In genomic region chr14:90060312-90060964, GRCh38 we compare ENCODE assay signal across 7 cellular contexts. TPM values are rescaled to one million over a fixed set of nuclear protein-coding genes. Genes with fewer than 3 reads are reported as not detected.
DNase-seq lines count a peak whose midpoint lies in the region; ATAC-seq, FAIRE-seq and TF ChIP-seq lines count a peak whose summit lies in the region.

No MANE protein-coding gene starts in this region.

- POLR2A ChIA-PET in activated CD4-positive, alpha-beta memory T cell treated with anti-CD3 and anti-CD28 coated beads, Interleukin-2, amount 10 ng/mL, durations not matched to agents 7 days and 5 days (lab: Charles Lee) = interaction anchor here (1.3 kb wide), 1 partner anchor 196 kb away, joined by 3 read pairs; the partner anchor contains the start of gene PSMC1

- peak; percentile 53 for TF ChIP-seq CTCF in epithelial cell of proximal tubule (conservative IDR thresholded peaks at IDR 0.05; ENCODE audit: low read depth, low read length)

- H3K4me3 ChIP-seq in epithelial cell of proximal tubule (ENCODE audit: low read depth, low read length) = peak overlapping the region; percentile 48

- peaks cover 2% of the 10 kb centered on the region for H3K36me3 Mint-ChIP-seq in activated CD4-positive, alpha-beta memory T cell treated with anti-CD3 and anti-CD28 coated beads, Interleukin-2, amount 10 ng/mL, durations not matched to agents 7 days and 5 days (ENCODE audit: low read depth)

- peaks cover 26% of the 10 kb centered on the region for H3K4me1 Mint-ChIP-seq in activated CD4-positive, alpha-beta memory T cell treated with anti-CD3 and anti-CD28 coated beads, Interleukin-2, amount 10 ng/mL, durations not matched to agents 7 days and 5 days

- H3K4me3 Mint-ChIP-seq in activated CD4-positive, alpha-beta memory T cell treated with anti-CD3 and anti-CD28 coated beads, Interleukin-2, amount 10 ng/mL, durations not matched to agents 7 days and 5 days = peak overlapping the region; percentile 64

- CTCF ChIA-PET in activated CD4-positive, alpha-beta memory T cell treated with anti-CD3 and anti-CD28 coated beads, Interleukin-2, amount 10 ng/mL, durations not matched to agents 7 days and 5 days (lab: Charles Lee) = interaction anchor here (0.9 to 1.4 kb wide), 2 partner anchors 69 to 88 kb away, joined by 4 to 9 read pairs; no protein-coding TSS in a partner anchor

- H3K9me3 Mint-ChIP-seq in activated CD4-positive, alpha-beta memory T cell treated with anti-CD3 and anti-CD28 coated beads, Interleukin-2, amount 10 ng/mL, durations not matched to agents 7 days and 5 days = no peaks in the 10 kb centered on the region

- peaks cover 66% of the 10 kb centered on the region for H3K27me3 Mint-ChIP-seq in activated CD4-positive, alpha-beta memory T cell treated with anti-CD3 and anti-CD28 coated beads, Interleukin-2, amount 10 ng/mL, durations not matched to agents 7 days and 5 days

- DNase-seq in GM12891 (ENCODE audit: insufficient read length, low spot score) = peak; percentile 67
- peak; percentile 84 for DNase-seq in NCI-H1694 (lab: John Stamatoyannopoulos, UW)
- peak; percentile 55 for DNase-seq in activated CD4-positive, alpha-beta memory T cell treated with anti-CD3 and anti-CD28 coated beads, Interleukin-2, amount 10 ng/mL, durations not matched to agents 7 days and 5 days
- DNase-seq in epithelial cell of proximal tubule (ENCODE audit: low read depth) = no peak
- DNase-seq in mucosa of gallbladder (ENCODE audit: low spot score) = peak; percentile 19
- DNase-seq in stimulated activated CD8-positive, alpha-beta memory T cell treated with anti-CD3 and anti-CD28 coated beads, Interleukin-7, amount 100 ng/mL, for 24 hours (ENCODE audit: low read depth) = peak; percentile 14

- peak; percentile 58 for ATAC-seq in HG02623 (IDR thresholded peaks at IDR 0.05; ENCODE audit: unreplicated experiment)

- peak; percentile 65 for FAIRE-seq in GM12891 (lab: Jason Lieb, UNC)

- TF ChIP-seq POLR2A in GM12891 (IDR thresholded peaks at IDR 0.05; ENCODE audit: low read depth, low read length) = no peak

- no peak overlapping the region for H3K27ac Mint-ChIP-seq in activated CD4-positive, alpha-beta memory T cell treated with anti-CD3 and anti-CD28 coated beads, Interleukin-2, amount 10 ng/mL, durations not matched to agents 7 days and 5 days

TF ChIP-seq in GM12891, 5 proteins besides CTCF, POLR2A, EP300 and RAD21:
- no peak for TF ChIP-seq SPI1 (IDR thresholded peaks at IDR 0.05; ENCODE audit: low read depth, low read length)
- TF ChIP-seq POU2F2 (IDR thresholded peaks at IDR 0.05; ENCODE audit: low read depth, low read length) = no peak
- TF ChIP-seq PAX5 (IDR thresholded peaks at IDR 0.05; ENCODE audit: insufficient read depth, low read length, severe bottlenecking) = no peak
- TF ChIP-seq TAF1 (IDR thresholded peaks at IDR 0.05; ENCODE audit: low read depth, low read length) = no peak
- TF ChIP-seq POLR2AphosphoS5 (IDR thresholded peaks at IDR 0.05; ENCODE audit: low read depth, low read length) = no peak

RNA-seq across cellular contexts. Expression of gene KCNK13, which starts 1.4 kb away (rescaled TPM):
- polyA plus RNA-seq in GM12891 (2012; ENCODE audit: low read depth, missing spikeins) = not detected
- under 1 TPM; 0.18 to 0.28 TPM for total RNA-seq in activated CD4-positive, alpha-beta memory T cell treated with anti-CD3 and anti-CD28 coated beads, Interleukin-2, amount 10 ng/mL, durations not matched to agents 7 days and 5 days
- 0.12 and 0.22 TPM in 2 replicates for total RNA-seq in epithelial cell of proximal tubule
- 1.4 TPM for total RNA-seq in mucosa of gallbladder
